ENCODE assay signal across 12 cellular contexts in the genomic region with DNA sequence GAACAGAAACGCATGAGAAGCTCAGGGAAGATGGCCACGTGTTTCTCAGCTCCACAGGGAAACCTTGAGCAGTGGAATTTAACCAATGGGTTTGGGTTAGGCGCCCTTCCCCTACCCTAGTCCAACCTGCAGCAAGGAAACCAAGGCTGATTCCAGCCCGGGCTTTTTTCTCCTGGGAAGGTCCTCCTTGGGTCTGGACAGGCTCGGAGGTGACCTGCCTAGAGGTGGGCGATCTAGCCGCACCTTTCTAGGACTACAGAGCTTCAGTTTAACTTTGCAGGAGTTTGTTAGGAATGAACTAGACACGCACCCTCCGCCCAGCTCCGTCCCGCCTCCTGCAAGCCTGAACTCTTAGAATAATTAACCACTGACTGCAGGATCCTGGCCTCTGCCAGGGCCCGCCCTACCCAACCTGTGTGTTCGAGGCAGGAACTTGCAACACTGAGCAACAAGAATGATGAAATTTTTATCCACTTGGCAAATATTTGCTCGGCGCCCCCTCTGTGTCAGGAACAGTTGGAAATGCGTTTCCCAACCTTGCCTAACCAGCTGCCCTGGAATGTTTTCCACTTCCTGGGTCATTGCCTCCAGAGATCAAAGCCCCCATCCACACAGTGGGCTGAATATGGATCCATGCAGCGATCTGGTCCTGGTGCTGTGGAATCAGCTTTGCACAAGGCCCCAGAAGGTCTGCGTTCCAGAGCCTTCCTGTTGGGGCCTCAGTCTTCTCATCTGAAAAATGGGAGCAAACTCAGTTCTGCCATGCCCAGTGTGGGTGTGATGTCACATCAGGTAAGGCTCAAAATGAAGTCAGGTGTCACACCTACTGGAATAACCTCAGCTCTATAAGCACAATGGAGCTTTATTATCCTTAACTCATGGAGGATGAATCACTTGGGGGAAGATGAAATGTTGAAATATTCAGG. TPM values are rescaled to one million over a fixed set of nuclear protein-coding genes. Genes with fewer than 3 reads are reported as not detected.
A peak's percentile ranks its signal among the peaks of the same experiment; 100 is the strongest.
DNase-seq lines count a peak whose midpoint lies in the region; ATAC-seq and TF ChIP-seq lines count a peak whose summit lies in the region.
"Had no signal": no experiment of that assay in that cellular context is flagged by ENCODE, and none has a peak within 500 bp of the region (broad histone marks: within the 10 kb centered on the region; RNA-seq: fewer than 3 reads in every experiment).

No MANE protein-coding gene starts in this region.

- H3K9me3 ChIP-seq in right atrium auricular region: no peaks in the 10 kb centered on the region

- POLR2A ChIA-PET in GM10248 (lab: Yijun Ruan, JAX): no interaction called here

- no peak overlapping the region for H3K4me3 ChIP-seq in right atrium auricular region
- H3K4me3 ChIP-seq: SK-N-MC had no signal

- ATAC-seq in sciatic nerve (peak; percentile 72), GM19023 (IDR thresholded peaks at IDR 0.05; ENCODE audit: unreplicated experiment) (no peak)
- ATAC-seq: effector memory CD8-positive, alpha-beta T cell; natural killer cell had no signal

- intact Hi-C loops in sciatic nerve (cut with DNase I): no loop called here

- CTCF ChIA-PET in GM10248 (lab: Yijun Ruan, JAX): interaction anchor here (0.8 to 4.7 kb wide), 5 partner anchors 12 to 251 kb away, joined by 3 to 37 read pairs (median 4); no protein-coding TSS in a partner anchor

- H3K36me3 ChIP-seq in right atrium auricular region: peaks cover 18% of the 10 kb centered on the region

- DNase-seq in HK-2 (ENCODE audit: unreplicated experiment) (peak; percentile 73), SKM-1 (lab: John Stamatoyannopoulos, UW; ENCODE audit: unreplicated experiment) (peak; percentile 76), right atrium auricular region (ENCODE audit: low spot score) (peak; percentile 68), sciatic nerve (ENCODE audit: low spot score) (no peak), GM10248 (ENCODE audit: extremely low spot score) (no peak), NCI-H82 (lab: John Stamatoyannopoulos, UW) (no peak), NCI-H345 (lab: John Stamatoyannopoulos, UW) (no peak)
- DNase-seq: effector memory CD8-positive, alpha-beta T cell; KG1; natural killer cell had no signal

- H3K4me1 ChIP-seq in right atrium auricular region: no peaks in the 10 kb centered on the region

- no peaks in the 10 kb centered on the region for H3K27me3 ChIP-seq in right atrium auricular region

- no peak overlapping the region for H3K27ac ChIP-seq in right atrium auricular region
- H3K27ac ChIP-seq: SK-N-MC had no signal

- TF ChIP-seq CTCF in right atrium auricular region (IDR thresholded peaks at IDR 0.05) (no peak), GM10248 (IDR thresholded peaks at IDR 0.05; ENCODE audit: control extremely low read depth, extremely low read depth, low read depth, missing control alignments) (no peak)

RNA-seq across cellular contexts. Expression of gene MPST, which starts 13.3 kb away (rescaled TPM):
- total RNA-seq in right atrium auricular region (100 to 1,000 TPM; 102 to 116 TPM), sciatic nerve (36.4 TPM)

RNA-seq across cellular contexts. Expression of gene TST, which starts 13.6 kb away (rescaled TPM):
- total RNA-seq in right atrium auricular region (10 to 100 TPM; 55.0 to 82.1 TPM), sciatic nerve (20.6 TPM)

RNA-seq across cellular contexts. Expression of gene KCTD17, which starts 18.7 kb away (rescaled TPM):
- 10 to 100 TPM; 44.9 to 54.8 TPM for total RNA-seq in right atrium auricular region
- total RNA-seq in sciatic nerve: 17.5 TPM

Comparison
In these comparisons a context has a peak if more than half of its experiments do, and no peak if none do; other contexts are left out.
1. DNase-seq: peak in HK-2 (single experiment), SKM-1 (single experiment) and right atrium auricular region (single experiment); none in sciatic nerve (single experiment), GM10248 (single experiment), NCI-H82 (single experiment) and NCI-H345 (single experiment).